In the genomic region with DNA sequence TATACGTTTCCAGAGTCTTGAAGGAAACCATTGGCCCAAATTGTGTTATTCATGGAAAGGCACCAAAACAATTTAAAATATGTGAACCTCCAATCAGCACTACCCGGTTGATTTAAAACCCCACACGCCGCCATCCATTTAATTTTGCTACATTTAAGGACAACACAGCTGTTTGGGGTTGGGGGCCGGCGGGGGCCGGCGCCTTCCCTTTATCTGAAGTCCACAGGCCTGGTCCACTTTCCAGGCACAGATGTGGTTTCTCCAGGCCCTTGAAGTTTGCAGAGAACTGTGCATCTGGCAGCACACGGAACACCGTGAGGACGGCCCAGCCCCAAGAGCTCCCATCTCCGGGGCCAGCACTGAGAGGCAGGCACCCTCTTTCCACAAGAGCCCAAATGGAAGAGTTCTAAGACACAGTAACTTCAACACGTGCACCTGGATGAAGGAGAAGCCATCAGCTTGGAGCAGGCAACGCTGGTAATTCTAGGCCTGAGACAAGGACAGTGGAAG, we compare ENCODE assay signal across 1 cellular context.
A peak's percentile ranks its signal among the peaks of the same experiment; 100 is the strongest.
TF ChIP-seq lines count a peak whose summit lies in the region.

No MANE protein-coding gene starts in this region.

TF ChIP-seq in K562, 482 proteins besides CTCF, POLR2A, EP300 and RAD21:
- TF ChIP-seq TSC22D4 (tag; IDR thresholded peaks at IDR 0.05), result no peak
- no peak for TF ChIP-seq ATF6 (CRISPR knock-in tag; IDR thresholded peaks at IDR 0.05)
- no peak for TF ChIP-seq SRF (CRISPR knock-in tag; IDR thresholded peaks at IDR 0.05)
- TF ChIP-seq KAT7 (CRISPR knock-in tag; IDR thresholded peaks at IDR 0.05; ENCODE audit: borderline replicate concordance), result no peak
- TF ChIP-seq ZNF24 (IDR thresholded peaks at IDR 0.05), result no peak
- TF ChIP-seq, protein P1, sequence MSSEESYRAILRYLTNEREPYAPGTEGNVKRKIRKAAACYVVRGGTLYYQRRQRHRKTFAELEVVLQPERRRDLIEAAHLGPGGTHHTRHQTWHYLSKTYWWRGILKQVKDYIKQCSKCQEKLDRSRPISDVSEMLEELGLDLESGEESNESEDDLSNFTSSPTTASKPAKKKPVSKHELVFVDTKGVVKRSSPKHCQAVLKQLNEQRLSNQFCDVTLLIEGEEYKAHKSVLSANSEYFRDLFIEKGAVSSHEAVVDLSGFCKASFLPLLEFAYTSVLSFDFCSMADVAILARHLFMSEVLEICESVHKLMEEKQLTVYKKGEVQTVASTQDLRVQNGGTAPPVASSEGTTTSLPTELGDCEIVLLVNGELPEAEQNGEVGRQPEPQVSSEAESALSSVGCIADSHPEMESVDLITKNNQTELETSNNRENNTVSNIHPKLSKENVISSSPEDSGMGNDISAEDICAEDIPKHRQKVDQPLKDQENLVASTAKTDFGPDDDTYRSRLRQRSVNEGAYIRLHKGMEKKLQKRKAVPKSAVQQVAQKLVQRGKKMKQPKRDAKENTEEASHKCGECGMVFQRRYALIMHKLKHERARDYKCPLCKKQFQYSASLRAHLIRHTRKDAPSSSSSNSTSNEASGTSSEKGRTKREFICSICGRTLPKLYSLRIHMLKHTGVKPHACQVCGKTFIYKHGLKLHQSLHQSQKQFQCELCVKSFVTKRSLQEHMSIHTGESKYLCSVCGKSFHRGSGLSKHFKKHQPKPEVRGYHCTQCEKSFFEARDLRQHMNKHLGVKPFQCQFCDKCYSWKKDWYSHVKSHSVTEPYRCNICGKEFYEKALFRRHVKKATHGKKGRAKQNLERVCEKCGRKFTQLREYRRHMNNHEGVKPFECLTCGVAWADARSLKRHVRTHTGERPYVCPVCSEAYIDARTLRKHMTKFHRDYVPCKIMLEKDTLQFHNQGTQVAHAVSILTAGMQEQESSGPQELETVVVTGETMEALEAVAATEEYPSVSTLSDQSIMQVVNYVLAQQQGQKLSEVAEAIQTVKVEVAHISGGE (CRISPR knock-in tag; IDR thresholded peaks at IDR 0.05), result no peak
- TF ChIP-seq CBFA2T3 (IDR thresholded peaks at IDR 0.05), result 0 out of 2 replicates have a peak, but pooled peaks have one; percentile 18
- TF ChIP-seq ZBTB8A (IDR thresholded peaks at IDR 0.05; ENCODE audit: partially characterized antibody), result no peak
- TF ChIP-seq FOXJ2 (tag; IDR thresholded peaks at IDR 0.05), result no peak
- 0 out of 2 replicates have a peak, but pooled peaks have one; percentile 6 for TF ChIP-seq CBFA2T2 (conservative IDR thresholded peaks at IDR 0.05)
